In genomic region chr3:123584988-123585937, GRCh38 we compare ENCODE assay signal across 8 cellular contexts. TPM values are rescaled to one million over a fixed set of nuclear protein-coding genes. Genes with fewer than 3 reads are reported as not detected.
DNase-seq lines count a peak whose midpoint lies in the region; ATAC-seq and TF ChIP-seq lines count a peak whose summit lies in the region.

Gene HACD2 (minus strand): TSS chr3:123585053. CDS start chr3:123585027, 26 bp downstream.

- H3K4me1 Mint-ChIP-seq in activated naive CD8-positive, alpha-beta T cell treated with anti-CD3 and anti-CD28 coated beads, Interleukin-2, amount 50 U/mL, for 24 hours: peaks cover 20% of the 10 kb centered on the region

- H3K4me2 ChIP-seq in parathyroid adenoma (ENCODE audit: low read length): peak within 1 kb of the TSS; percentile 68

- peak; percentile 88 for ATAC-seq in HG02763 (IDR thresholded peaks at IDR 0.05; ENCODE audit: unreplicated experiment)
- peak; percentile 97 for ATAC-seq in activated naive CD8-positive, alpha-beta T cell treated with anti-CD3 and anti-CD28 coated beads, Interleukin-2, amount 50 U/mL, for 24 hours

- peak; percentile 56 to 83 for TF ChIP-seq POLR2A in tibial nerve (IDR thresholded peaks at IDR 0.05)

- H3K4me3 ChIP-seq in GM12865 (ENCODE audit: low read depth, low read length) (peak within 1 kb of the TSS; percentile 92), cardiac muscle cell (peak within 1 kb of the TSS; percentile 89), parathyroid adenoma (ENCODE audit: low read depth, low read length) (peak within 1 kb of the TSS; percentile 63), tibial nerve (peak within 1 kb of the TSS; percentile 80 to 99 (median 87))

- peaks cover 33% of the 10 kb centered on the region for H3K36me3 Mint-ChIP-seq in activated naive CD8-positive, alpha-beta T cell treated with anti-CD3 and anti-CD28 coated beads, Interleukin-2, amount 50 U/mL, for 24 hours (ENCODE audit: low read depth)

- peak within 1 kb of the TSS; percentile 97 for H2AFZ ChIP-seq in parathyroid adenoma

- peaks cover 11% of the 10 kb centered on the region for H3K9me3 Mint-ChIP-seq in activated naive CD8-positive, alpha-beta T cell treated with anti-CD3 and anti-CD28 coated beads, Interleukin-2, amount 50 U/mL, for 24 hours

- H3K9me3 ChIP-seq in cardiac muscle cell (ENCODE audit: low read depth) (no peaks in the 10 kb centered on the region), parathyroid adenoma (ENCODE audit: control insufficient read depth, low read length) (no peaks in the 10 kb centered on the region), tibial nerve (no peaks in the 10 kb centered on the region)

- H3K27ac Mint-ChIP-seq in activated naive CD8-positive, alpha-beta T cell treated with anti-CD3 and anti-CD28 coated beads, Interleukin-2, amount 50 U/mL, for 24 hours: peak within 1 kb of the TSS; percentile 67

- peak; percentile 54 to 90 for TF ChIP-seq EP300 in tibial nerve (IDR thresholded peaks at IDR 0.05)

- H3K27me3 Mint-ChIP-seq in activated naive CD8-positive, alpha-beta T cell treated with anti-CD3 and anti-CD28 coated beads, Interleukin-2, amount 50 U/mL, for 24 hours: no peaks in the 10 kb centered on the region

- H3K4me1 ChIP-seq in cardiac muscle cell (ENCODE audit: low read depth) (peaks cover 10% of the 10 kb centered on the region), parathyroid adenoma (no peaks in the 10 kb centered on the region), tibial nerve (peaks cover 0 to 32% (median 5%) of the 10 kb centered on the region in 4 donors)

- no peak within 1 kb of the TSS for H3K4me3 Mint-ChIP-seq in activated naive CD8-positive, alpha-beta T cell treated with anti-CD3 and anti-CD28 coated beads, Interleukin-2, amount 50 U/mL, for 24 hours

- H3K36me3 ChIP-seq in cardiac muscle cell (no peaks in the 10 kb centered on the region), parathyroid adenoma (ENCODE audit: control insufficient read depth, insufficient read depth, low read length) (no peaks in the 10 kb centered on the region), tibial nerve (peaks cover 0 to 20% (median 0%) of the 10 kb centered on the region in 3 donors)

- 0 to 1% methylated on average over 35 to 51 of the region's 54 CpGs for WGBS in tibial nerve, 2 donors

- H3K27ac ChIP-seq in cardiac muscle cell (peak within 1 kb of the TSS; percentile 97), parathyroid adenoma (peak within 1 kb of the TSS; percentile 99), tibial nerve (peak within 1 kb of the TSS; percentile 86 to 93 (median 91))

- DNase-seq in GM12865 (ENCODE audit: low read depth): peak; percentile 98
- peak; percentile 94 for DNase-seq in NCI-H1417 treated with DMSO at 0.1 percent for 48 hours (lab: John Stamatoyannopoulos, UW)
- DNase-seq in SW480 (ENCODE audit: low spot score): peak; percentile 98
- peak; percentile 95 for DNase-seq in activated naive CD8-positive, alpha-beta T cell treated with anti-CD3 and anti-CD28 coated beads, Interleukin-2, amount 50 U/mL, for 24 hours
- DNase-seq in cardiac muscle cell (ENCODE audit: low read depth in 1 of 2, low spot score in 1 of 2): peak; percentile 98 to 99
- peak; percentile 87 to 89 for DNase-seq in tibial nerve (ENCODE audit: low spot score in 2 of 2)

- H3K27me3 ChIP-seq in cardiac muscle cell (no peaks in the 10 kb centered on the region), parathyroid adenoma (ENCODE audit: control insufficient read depth, insufficient read depth, low read length) (no peaks in the 10 kb centered on the region), tibial nerve (no peaks in the 10 kb centered on the region)

- TF ChIP-seq CTCF in GM12865 (IDR thresholded peaks at IDR 0.05; ENCODE audit: insufficient read depth, low read depth, low read length, missing control alignments): no peak
- no peak for TF ChIP-seq CTCF in cardiac muscle cell (IDR thresholded peaks at IDR 0.05; ENCODE audit: low read depth, low read length)
- no peak for TF ChIP-seq CTCF in parathyroid adenoma (IDR thresholded peaks at IDR 0.05)
- no peak for TF ChIP-seq CTCF in tibial nerve (IDR thresholded peaks at IDR 0.05)

- peaks cover 5% of the 10 kb centered on the region for H3K79me2 ChIP-seq in parathyroid adenoma

- peak within 1 kb of the TSS; percentile 64 for H3K9ac ChIP-seq in parathyroid adenoma

RNA-seq across cellular contexts. Expression of gene HACD2, which starts in this region (rescaled TPM):
- total RNA-seq in cardiac muscle cell (8.8 and 9.1 TPM in 2 replicates), tibial nerve (10 to 100 TPM; 24.9 to 51.6 (median 36.0) TPM)
- polyA plus RNA-seq in cardiac muscle cell: 9.9 and 13.6 TPM in 2 replicates

Comparison
In these comparisons a context has a peak if more than half of its experiments do, and no peak if none do; other contexts are left out.
1. Peak in every context shown above with its lines: DNase-seq, ATAC-seq, H3K4me3 ChIP-seq and H3K27ac ChIP-seq.